Comparison of ENCODE assay signal across 22 cellular contexts in the genomic region with DNA sequence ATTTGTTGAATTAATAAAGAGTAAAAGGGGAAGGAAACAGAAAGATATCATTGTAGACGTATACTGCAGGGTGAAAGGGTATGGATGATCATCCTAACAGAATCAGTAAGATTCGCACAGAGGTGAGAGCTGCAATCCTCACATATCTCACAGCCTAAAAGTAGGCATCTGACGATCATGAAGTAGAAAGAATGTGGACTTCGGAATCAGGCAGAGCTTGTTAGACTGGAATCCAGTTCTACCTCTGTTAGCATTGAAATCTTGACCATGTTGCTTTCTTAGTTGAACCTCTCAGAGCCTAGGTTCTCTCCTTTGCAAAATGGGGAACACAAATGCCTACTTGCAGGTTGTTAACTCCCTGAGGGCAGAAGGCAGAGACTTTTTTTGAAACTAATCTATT.
DNase-seq lines count a peak whose midpoint lies in the region; ATAC-seq and TF ChIP-seq lines count a peak whose summit lies in the region.
"Had no signal": no experiment of that assay in that cellular context is flagged by ENCODE, and none has a peak within 500 bp of the region (broad histone marks: within the 10 kb centered on the region; RNA-seq: fewer than 3 reads in every experiment).

No MANE protein-coding gene starts in this region.

- WGBS in heart left ventricle, 4 donors = 65 to 79% (median 76%) methylated on average over 4 of the region's 4 CpGs

- no TSS peak for BruUV-seq in MCF 10A (replicated peaks; lab: Mats Ljungman, UMichigan)

- no peaks in the 10 kb centered on the region for H3K4me1 Mint-ChIP-seq in MCF 10A (ENCODE audit: insufficient read depth, unreplicated experiment)
- no peaks in the 10 kb centered on the region for H3K4me1 Mint-ChIP-seq in type B pancreatic cell (ENCODE audit: unreplicated experiment)
- H3K4me1 Mint-ChIP-seq: CD14-positive monocyte; CD8-positive, alpha-beta memory T cell had no signal

- no peaks in the 10 kb centered on the region for H3K9me3 Mint-ChIP-seq in MCF 10A (ENCODE audit: unreplicated experiment)
- no peaks in the 10 kb centered on the region for H3K9me3 Mint-ChIP-seq in type B pancreatic cell
- H3K9me3 Mint-ChIP-seq: CD4-positive, alpha-beta T cell; CD8-positive, alpha-beta memory T cell; HFFc6 had no signal

- H3K36me3 ChIP-seq in heart left ventricle = no peaks in the 10 kb centered on the region
- H3K36me3 ChIP-seq: BE2C; BLaER1 treated with 17β-estradiol and CSF1 and Interleukin-3, amounts not matched to agents 10 nM and 100 nM; HAP-1 had no signal

- in situ Hi-C loops in T47D (cut with HindIII; ENCODE audit: low pct_unique_long_range_greater_than_20kb, low sequenced_read_pairs) = no loop called here

- intact Hi-C loops in MCF 10A (cut with micrococcal nuclease) (no loop called here), left cardiac atrium (cut with DNase I) (no loop called here), heart left ventricle (cut with DNase I) (no loop called here)

- DNase-seq in T47D (ENCODE audit: low read depth in 1 of 2, low spot score in 1 of 2) (peak; percentile 9 to 75), MCF 10A (ENCODE audit: unreplicated experiment) (no peak), ELF-1 (ENCODE audit: low read depth, low spot score) (peak; percentile 33), type B pancreatic cell (ENCODE audit: extremely low spot score, unreplicated experiment) (no peak), left cardiac atrium (no peak), heart left ventricle (no peak)
- DNase-seq: 8988T; ACHN; AML-193; BE2C; Calu3; CD4-positive, alpha-beta T cell; CD8-positive, alpha-beta memory T cell; DMS53; DMS79 treated with DMSO at 0.1 percent for 48 hours; GOT3; HFFc6 had no signal

- CTCF ChIA-PET in MCF 10A (lab: Yijun Ruan, JAX) = interaction anchor here (0.6 to 1.5 kb wide), 5 partner anchors 12 to 257 kb away, joined by 3 to 9 read pairs (median 4); no protein-coding TSS in a partner anchor

- no peak overlapping the region for H3K27ac ChIP-seq in heart left ventricle
- H3K27ac ChIP-seq: A549; BLaER1 treated with 17β-estradiol and CSF1 and Interleukin-3, amounts not matched to agents 10 nM and 100 nM had no signal

- H3K27me3 Mint-ChIP-seq in MCF 10A (ENCODE audit: insufficient read depth, unreplicated experiment) (peaks cover 99% of the 10 kb centered on the region), type B pancreatic cell (peaks cover 6% of the 10 kb centered on the region)

- no peak overlapping the region for H3K4me3 ChIP-seq in heart left ventricle
- H3K4me3 ChIP-seq: A549; BLaER1 treated with 17β-estradiol and CSF1 and Interleukin-3, amounts not matched to agents 10 nM and 100 nM; HAP-1 had no signal

- no peaks in the 10 kb centered on the region for H3K4me1 ChIP-seq in heart left ventricle
- H3K4me1 ChIP-seq: A549, BE2C, HAP-1 had no signal

- H3K27ac Mint-ChIP-seq in MCF 10A (ENCODE audit: low read depth, unreplicated experiment) (no peak overlapping the region), type B pancreatic cell (peak overlapping the region; percentile 57)
- H3K27ac Mint-ChIP-seq: CD14-positive monocyte; CD4-positive, alpha-beta T cell; CD8-positive, alpha-beta memory T cell; HFFc6 had no signal

- H3K4me3 Mint-ChIP-seq in MCF 10A (ENCODE audit: unreplicated experiment) = no peak overlapping the region
- peak overlapping the region; percentile 32 for H3K4me3 Mint-ChIP-seq in type B pancreatic cell
- H3K4me3 Mint-ChIP-seq: CD14-positive monocyte; CD4-positive, alpha-beta T cell; CD8-positive, alpha-beta memory T cell; HFFc6 had no signal

- TF ChIP-seq CTCF in MCF 10A (IDR thresholded peaks at IDR 0.05; ENCODE audit: unreplicated experiment) (no peak), type B pancreatic cell (conservative IDR thresholded peaks at IDR 0.05) (no peak), heart left ventricle (IDR thresholded peaks at IDR 0.05) (no peak)

- H3K27me3 ChIP-seq in heart left ventricle = peaks cover 0 to 30% (median 3%) of the 10 kb centered on the region in 9 donors
- H3K27me3 ChIP-seq: BE2C; BLaER1 treated with 17β-estradiol and CSF1 and Interleukin-3, amounts not matched to agents 10 nM and 100 nM had no signal

- POLR2A ChIA-PET in MCF 10A (lab: Yijun Ruan, JAX) = interaction anchor here (0.6 kb wide), 2 partner anchors 48 to 88 kb away, joined by 3 read pairs; no protein-coding TSS in a partner anchor

- no peaks in the 10 kb centered on the region for H3K36me3 Mint-ChIP-seq in MCF 10A (ENCODE audit: insufficient read depth, unreplicated experiment)
- no peaks in the 10 kb centered on the region for H3K36me3 Mint-ChIP-seq in type B pancreatic cell
- H3K36me3 Mint-ChIP-seq: CD14-positive monocyte; CD8-positive, alpha-beta memory T cell had no signal

- no peak for ATAC-seq in HG02870 (IDR thresholded peaks at IDR 0.05; ENCODE audit: unreplicated experiment)
- no peak for ATAC-seq in left cardiac atrium
- no peak for ATAC-seq in heart left ventricle
- ATAC-seq: A549 had no signal

- TF ChIP-seq POLR2A in heart left ventricle (IDR thresholded peaks at IDR 0.05) = no peak

- no peaks in the 10 kb centered on the region for H3K9me3 ChIP-seq in heart left ventricle
- H3K9me3 ChIP-seq: A549; BE2C; BLaER1 treated with 17β-estradiol and CSF1 and Interleukin-3, amounts not matched to agents 10 nM and 100 nM; HAP-1 had no signal

Comparison
In these comparisons a context has a peak if more than half of its experiments do, and no peak if none do; other contexts are left out.
1. DNase-seq: peak in T47D (2 of 2) and ELF-1 (single experiment); none in MCF 10A (single experiment), type B pancreatic cell (single experiment), left cardiac atrium (single experiment) and heart left ventricle (0 of 5).